Comparison of ENCODE assay signal across 1 cellular context in the genomic region with DNA sequence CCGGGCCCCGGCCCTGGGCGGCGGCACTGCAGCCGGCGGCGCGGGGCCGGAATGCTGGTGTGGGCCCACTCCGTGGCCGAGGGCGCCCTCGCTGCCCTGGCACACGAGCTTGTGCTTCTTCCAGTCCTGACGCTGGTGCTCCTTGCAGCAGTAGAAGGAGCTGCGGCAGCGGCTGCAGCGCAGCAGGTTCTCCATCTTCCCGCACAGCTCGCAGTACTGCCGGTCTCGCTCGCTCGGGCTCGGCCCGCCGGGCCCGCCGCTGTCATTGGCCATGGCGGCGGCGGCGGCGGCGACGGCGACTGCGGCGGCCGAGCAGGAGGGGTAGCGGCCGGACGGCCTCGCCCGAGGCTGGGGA.
TF ChIP-seq lines count a peak whose summit lies in the region.

No MANE protein-coding gene starts in this region.

TF ChIP-seq in K562, 482 proteins besides CTCF, POLR2A, EP300 and RAD21 (continued from another document):
- TF ChIP-seq MCM2 (IDR thresholded peaks at IDR 0.05; ENCODE audit: low read depth) (no peak), SMAD4 (CRISPR knock-in tag; conservative IDR thresholded peaks at IDR 0.05) (peak; percentile 5; the same call in 1 of the 2 replicates), ELF2 (CRISPR knock-in tag; IDR thresholded peaks at IDR 0.05) (no peak), SAP30 (IDR thresholded peaks at IDR 0.05; ENCODE audit: borderline replicate concordance, insufficient read depth, low read depth, low read length, poor library complexity, severe bottlenecking) (peak; percentile 69), TSC22D4 (tag; IDR thresholded peaks at IDR 0.05) (no peak), ZNF12 (CRISPR knock-in tag; IDR thresholded peaks at IDR 0.05) (0 out of 2 replicates have a peak, but pooled peaks have one; percentile 28), PHB (CRISPR knock-in tag; IDR thresholded peaks at IDR 0.05) (no peak), NR1H2 (CRISPR knock-in tag; IDR thresholded peaks at IDR 0.05) (0 out of 2 replicates have a peak, but pooled peaks have one; percentile 67), SMAD3 (CRISPR knock-in tag; conservative IDR thresholded peaks at IDR 0.05) (no peak), KLF13 (tag; IDR thresholded peaks at IDR 0.05; ENCODE audit: borderline replicate concordance, low read depth) (no peak), BMI1 (IDR thresholded peaks at IDR 0.05; ENCODE audit: low read length) (no peak), FUS (optimal IDR thresholded peaks at IDR 0.05; ENCODE audit: low read depth, low read length) (no peak), ELF4 (CRISPR knock-in tag; IDR thresholded peaks at IDR 0.05) (no peak), CBX5 (IDR thresholded peaks at IDR 0.05; ENCODE audit: borderline replicate concordance, low read depth) (no peak), RBBP5 (IDR thresholded peaks at IDR 0.05; ENCODE audit: borderline replicate concordance, insufficient read depth, low read length, poor library complexity, severe bottlenecking) (peak; percentile 94)
- TF ChIP-seq, protein P1, sequence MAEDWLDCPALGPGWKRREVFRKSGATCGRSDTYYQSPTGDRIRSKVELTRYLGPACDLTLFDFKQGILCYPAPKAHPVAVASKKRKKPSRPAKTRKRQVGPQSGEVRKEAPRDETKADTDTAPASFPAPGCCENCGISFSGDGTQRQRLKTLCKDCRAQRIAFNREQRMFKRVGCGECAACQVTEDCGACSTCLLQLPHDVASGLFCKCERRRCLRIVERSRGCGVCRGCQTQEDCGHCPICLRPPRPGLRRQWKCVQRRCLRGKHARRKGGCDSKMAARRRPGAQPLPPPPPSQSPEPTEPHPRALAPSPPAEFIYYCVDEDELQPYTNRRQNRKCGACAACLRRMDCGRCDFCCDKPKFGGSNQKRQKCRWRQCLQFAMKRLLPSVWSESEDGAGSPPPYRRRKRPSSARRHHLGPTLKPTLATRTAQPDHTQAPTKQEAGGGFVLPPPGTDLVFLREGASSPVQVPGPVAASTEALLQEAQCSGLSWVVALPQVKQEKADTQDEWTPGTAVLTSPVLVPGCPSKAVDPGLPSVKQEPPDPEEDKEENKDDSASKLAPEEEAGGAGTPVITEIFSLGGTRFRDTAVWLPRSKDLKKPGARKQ (CRISPR knock-in tag; IDR thresholded peaks at IDR 0.05) = no peak
- TF ChIP-seq, protein P2, sequence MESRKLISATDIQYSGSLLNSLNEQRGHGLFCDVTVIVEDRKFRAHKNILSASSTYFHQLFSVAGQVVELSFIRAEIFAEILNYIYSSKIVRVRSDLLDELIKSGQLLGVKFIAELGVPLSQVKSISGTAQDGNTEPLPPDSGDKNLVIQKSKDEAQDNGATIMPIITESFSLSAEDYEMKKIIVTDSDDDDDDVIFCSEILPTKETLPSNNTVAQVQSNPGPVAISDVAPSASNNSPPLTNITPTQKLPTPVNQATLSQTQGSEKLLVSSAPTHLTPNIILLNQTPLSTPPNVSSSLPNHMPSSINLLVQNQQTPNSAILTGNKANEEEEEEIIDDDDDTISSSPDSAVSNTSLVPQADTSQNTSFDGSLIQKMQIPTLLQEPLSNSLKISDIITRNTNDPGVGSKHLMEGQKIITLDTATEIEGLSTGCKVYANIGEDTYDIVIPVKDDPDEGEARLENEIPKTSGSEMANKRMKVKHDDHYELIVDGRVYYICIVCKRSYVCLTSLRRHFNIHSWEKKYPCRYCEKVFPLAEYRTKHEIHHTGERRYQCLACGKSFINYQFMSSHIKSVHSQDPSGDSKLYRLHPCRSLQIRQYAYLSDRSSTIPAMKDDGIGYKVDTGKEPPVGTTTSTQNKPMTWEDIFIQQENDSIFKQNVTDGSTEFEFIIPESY (CRISPR knock-in tag; IDR thresholded peaks at IDR 0.05) = 0 out of 2 replicates have a peak, but pooled peaks have one; percentile 17
- TF ChIP-seq, protein P3, sequence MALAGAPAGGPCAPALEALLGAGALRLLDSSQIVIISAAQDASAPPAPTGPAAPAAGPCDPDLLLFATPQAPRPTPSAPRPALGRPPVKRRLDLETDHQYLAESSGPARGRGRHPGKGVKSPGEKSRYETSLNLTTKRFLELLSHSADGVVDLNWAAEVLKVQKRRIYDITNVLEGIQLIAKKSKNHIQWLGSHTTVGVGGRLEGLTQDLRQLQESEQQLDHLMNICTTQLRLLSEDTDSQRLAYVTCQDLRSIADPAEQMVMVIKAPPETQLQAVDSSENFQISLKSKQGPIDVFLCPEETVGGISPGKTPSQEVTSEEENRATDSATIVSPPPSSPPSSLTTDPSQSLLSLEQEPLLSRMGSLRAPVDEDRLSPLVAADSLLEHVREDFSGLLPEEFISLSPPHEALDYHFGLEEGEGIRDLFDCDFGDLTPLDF (CRISPR knock-in tag; IDR thresholded peaks at IDR 0.05) = 0 out of 2 replicates have a peak, but pooled peaks have one; percentile 0
- TF ChIP-seq, protein P4, sequence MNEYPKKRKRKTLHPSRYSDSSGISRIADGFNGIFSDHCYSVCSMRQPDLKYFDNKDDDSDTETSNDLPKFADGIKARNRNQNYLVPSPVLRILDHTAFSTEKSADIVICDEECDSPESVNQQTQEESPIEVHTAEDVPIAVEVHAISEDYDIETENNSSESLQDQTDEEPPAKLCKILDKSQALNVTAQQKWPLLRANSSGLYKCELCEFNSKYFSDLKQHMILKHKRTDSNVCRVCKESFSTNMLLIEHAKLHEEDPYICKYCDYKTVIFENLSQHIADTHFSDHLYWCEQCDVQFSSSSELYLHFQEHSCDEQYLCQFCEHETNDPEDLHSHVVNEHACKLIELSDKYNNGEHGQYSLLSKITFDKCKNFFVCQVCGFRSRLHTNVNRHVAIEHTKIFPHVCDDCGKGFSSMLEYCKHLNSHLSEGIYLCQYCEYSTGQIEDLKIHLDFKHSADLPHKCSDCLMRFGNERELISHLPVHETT (CRISPR knock-in tag; conservative IDR thresholded peaks at IDR 0.05 in 1 of 2, IDR thresholded peaks at IDR 0.05 in 1 of 2) = no peak
TF ChIP-seq in K562: peak in this region for 29.
